In the genomic region with DNA sequence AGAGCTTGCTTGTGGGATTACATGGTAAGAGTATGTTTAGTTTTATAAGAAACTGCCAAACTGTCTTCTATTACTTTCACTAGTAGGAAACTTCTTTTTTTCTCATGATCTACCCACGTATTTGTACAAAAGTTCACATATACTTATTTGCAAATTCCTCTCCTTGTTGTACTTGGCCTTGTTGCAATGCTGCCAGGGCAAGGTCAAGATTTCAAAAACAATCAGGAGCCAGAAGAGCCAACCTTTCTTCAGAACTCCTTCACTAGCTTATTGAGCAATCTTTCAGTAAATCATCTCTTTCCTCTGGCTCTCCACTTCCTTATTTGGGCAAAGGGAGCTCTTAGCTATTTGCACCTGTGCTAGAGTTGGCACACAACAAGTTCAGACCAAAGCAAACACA, we compare ENCODE assay signal across 8 cellular contexts. TPM values are rescaled to one million over a fixed set of nuclear protein-coding genes. Genes with fewer than 3 reads are reported as not detected.
DNase-seq lines count a peak whose midpoint lies in the region; ATAC-seq, FAIRE-seq and TF ChIP-seq lines count a peak whose summit lies in the region.

No MANE protein-coding gene starts in this region.

- H3K4me3 ChIP-seq in A549 (no peak overlapping the region), foreskin fibroblast (ENCODE audit: low read depth in 1 of 2, low read length in 2 of 2) (no peak overlapping the region)
- H3K4me3 ChIP-seq in CD8-positive, alpha-beta T cell (ENCODE audit: low read depth, low read length), result no peak overlapping the region
- H3K4me3 ChIP-seq in CD4-positive, alpha-beta memory T cell (ENCODE audit: low read length in 2 of 2), result no peak overlapping the region

- H3K36me3 ChIP-seq in CD8-positive, alpha-beta T cell (ENCODE audit: insufficient read depth, low read length), result no peaks in the 10 kb centered on the region
- H3K36me3 ChIP-seq in CD4-positive, alpha-beta memory T cell (ENCODE audit: insufficient read depth, low read length), result no peaks in the 10 kb centered on the region

- DNase-seq in A549 (ENCODE audit: low read depth in 1 of 2, low spot score in 1 of 2), result peak in 1 of 2 experiments; percentile 25
- peak; percentile 72 to 84 for DNase-seq in NOMO-1 (lab: John Stamatoyannopoulos, UW; ENCODE audit: unreplicated experiment in 2 of 2)
- peak; percentile 77 to 88 for DNase-seq in foreskin fibroblast
- no peak for DNase-seq in CD8-positive, alpha-beta T cell
- DNase-seq in CD4-positive, alpha-beta memory T cell, result no peak
- DNase-seq in ureter (ENCODE audit: low spot score), result no peak

- peak overlapping the region; percentile 42; the same call in 2 of the 3 replicates for H3K4me2 ChIP-seq in A549

- no peak overlapping the region for H3K27ac Mint-ChIP-seq in CD8-positive, alpha-beta T cell
- no peak overlapping the region for H3K27ac Mint-ChIP-seq in CD4-positive, alpha-beta memory T cell

- no peak for TF ChIP-seq POLR2A in A549 (IDR thresholded peaks at IDR 0.05; ENCODE audit: low read length)

- TF ChIP-seq CTCF in A549 (IDR thresholded peaks at IDR 0.05) (no peak), foreskin fibroblast (IDR thresholded peaks at IDR 0.05; ENCODE audit: low read depth, low read length) (no peak)
- TF ChIP-seq CTCF in CD8-positive, alpha-beta T cell (IDR thresholded peaks at IDR 0.05), result no peak

- H3K27me3 Mint-ChIP-seq in CD8-positive, alpha-beta T cell (ENCODE audit: low read depth), result no peaks in the 10 kb centered on the region
- H3K27me3 Mint-ChIP-seq in CD4-positive, alpha-beta memory T cell, result peaks cover 0 to 5% of the 10 kb centered on the region in 2 donors

- WGBS in A549 (ENCODE audit: missing lambda C conversion rate), result 4% methylated on average over 1 of the region's 1 CpG

- TF ChIP-seq RAD21 in A549 (conservative IDR thresholded peaks at IDR 0.05 in 1 of 2, IDR thresholded peaks at IDR 0.05 in 1 of 2), result no peak

- POLR2A ChIA-PET in A549 (lab: Yijun Ruan, JAX), result no interaction called here
- POLR2A ChIA-PET in CD8-positive, alpha-beta T cell (lab: Charles Lee), result interaction anchor here (1.4 to 2.2 kb wide), 2 partner anchors 9 to 13 kb away, joined by 9 to 10 read pairs; partner anchors contain the start of gene SRSF8
- POLR2A ChIA-PET in CD4-positive, alpha-beta memory T cell (lab: Charles Lee; ENCODE audit: partially characterized antibody), result interaction anchor here (2.9 to 13.9 kb wide), 2 partner anchors 9 to 16 kb away, joined by 16 to 376 read pairs; partner anchors contain the start of genes ENDOD1 and SRSF8

- H3K9me3 Mint-ChIP-seq in CD8-positive, alpha-beta T cell, result no peaks in the 10 kb centered on the region
- H3K9me3 Mint-ChIP-seq in CD4-positive, alpha-beta memory T cell, result no peaks in the 10 kb centered on the region

- no peak for FAIRE-seq in A549 (lab: Jason Lieb, UNC)

- peaks cover 2% of the 10 kb centered on the region for H3K36me3 Mint-ChIP-seq in CD8-positive, alpha-beta T cell
- no peaks in the 10 kb centered on the region for H3K36me3 Mint-ChIP-seq in CD4-positive, alpha-beta memory T cell

- CTCF ChIA-PET in A549 (lab: Yijun Ruan, JAX), result interaction anchor here (1.1 to 1.8 kb wide), 2 partner anchors 75 to 1318 kb away, joined by 3 to 4 read pairs; no protein-coding TSS in a partner anchor
- CTCF ChIA-PET in CD8-positive, alpha-beta T cell (lab: Charles Lee), result interaction anchor here (1.2 to 1.3 kb wide), 3 partner anchors 8 to 629 kb away, joined by 3 to 4 read pairs (median 3); no protein-coding TSS in a partner anchor
- CTCF ChIA-PET in CD4-positive, alpha-beta memory T cell (lab: Charles Lee; ENCODE audit: partially characterized antibody), result interaction anchor here (1.0 to 1.3 kb wide), 3 partner anchors 10 to 17 kb away, joined by 3 to 4 read pairs (median 3); partner anchors contain the start of gene SRSF8

- H3K27ac ChIP-seq in A549, result no peak overlapping the region
- H3K27ac ChIP-seq in CD8-positive, alpha-beta T cell (ENCODE audit: low read depth, low read length), result no peak overlapping the region
- no peak overlapping the region for H3K27ac ChIP-seq in CD4-positive, alpha-beta memory T cell (ENCODE audit: low read depth, low read length)

- ATAC-seq in A549, result no peak
- ATAC-seq in GM21447 (IDR thresholded peaks at IDR 0.05; ENCODE audit: unreplicated experiment), result peak; percentile 77
- no peak for ATAC-seq in HG03520 (IDR thresholded peaks at IDR 0.05; ENCODE audit: unreplicated experiment)
- ATAC-seq in CD8-positive, alpha-beta T cell, result no peak

- H3K4me1 ChIP-seq in A549, result peaks cover 6% of the 10 kb centered on the region; the same call in 1 of the 3 replicates
- H3K4me1 ChIP-seq in CD8-positive, alpha-beta T cell (ENCODE audit: insufficient read depth, low read length), result no peaks in the 10 kb centered on the region
- H3K4me1 ChIP-seq in CD4-positive, alpha-beta memory T cell (ENCODE audit: insufficient read depth, low read length), result peaks cover under 1% of the 10 kb centered on the region

- H3K4me1 Mint-ChIP-seq in CD8-positive, alpha-beta T cell (ENCODE audit: low read depth), result peaks cover 5% of the 10 kb centered on the region
- H3K4me1 Mint-ChIP-seq in CD4-positive, alpha-beta memory T cell, result peaks cover 5 to 13% (median 12%) of the 10 kb centered on the region in 4 donors

- no peaks in the 10 kb centered on the region for H3K9me3 ChIP-seq in A549
- H3K9me3 ChIP-seq in CD8-positive, alpha-beta T cell (ENCODE audit: low read length), result no peaks in the 10 kb centered on the region
- no peaks in the 10 kb centered on the region for H3K9me3 ChIP-seq in CD4-positive, alpha-beta memory T cell (ENCODE audit: control insufficient read depth in 1 of 2, low read length in 2 of 2)

- no peaks in the 10 kb centered on the region for H3K27me3 ChIP-seq in CD8-positive, alpha-beta T cell (ENCODE audit: insufficient read depth, low read length)
- no peaks in the 10 kb centered on the region for H3K27me3 ChIP-seq in CD4-positive, alpha-beta memory T cell (ENCODE audit: insufficient read depth, low read length)

- H3K4me3 Mint-ChIP-seq in CD8-positive, alpha-beta T cell, result no peak overlapping the region
- no peak overlapping the region for H3K4me3 Mint-ChIP-seq in CD4-positive, alpha-beta memory T cell

- TF ChIP-seq EP300 in A549 (IDR thresholded peaks at IDR 0.05), result no peak

- intact Hi-C loops in CD8-positive, alpha-beta T cell (cut with DNase I, micrococcal nuclease), result loop anchor here in 1 of 2 experiments (10.0 kb wide), 1 partner anchor 1348 kb away; no protein-coding TSS in a partner anchor
- intact Hi-C loops in CD4-positive, alpha-beta memory T cell (cut with micrococcal nuclease), result no loop called here

TF ChIP-seq in A549, 52 proteins besides CTCF, POLR2A, EP300 and RAD21 (continues in another document):
- no peak for TF ChIP-seq BCL3 (IDR thresholded peaks at IDR 0.05)
- no peak for TF ChIP-seq CBX8 (IDR thresholded peaks at IDR 0.05)
- no peak for TF ChIP-seq FOSL2 (IDR thresholded peaks at IDR 0.05)
- no peak for TF ChIP-seq FOSL2 (CRISPR knock-in tag; IDR thresholded peaks at IDR 0.05)
- no peak for TF ChIP-seq ESRRA (IDR thresholded peaks at IDR 0.05; ENCODE audit: borderline replicate concordance, low read length)
- TF ChIP-seq CEBPB (IDR thresholded peaks at IDR 0.05), result peak in 1 of 2 experiments; percentile 34; a peak in 1 of 4 replicates

RNA-seq across cellular contexts. Expression of gene SRSF8, which starts 9.7 kb away (rescaled TPM):
- polyA plus RNA-seq in A549 (2011; rRNA removed) (27.6 and 30.2 TPM in 2 replicates), A549 (2017; fragmentation: RNase III; extraction: RNeasy Plus Mini Kit Qiagen cat#74134 plus additional on column Dnase treatment) (15.1 to 16.7 TPM (median 15.5 TPM) in 3 replicates)
- 11.8 and 13.9 TPM in 2 replicates for polyA plus RNA-seq in A549 (2012; cell fraction: cytosol; rRNA removed)
- polyA plus RNA-seq in A549 (2012; cell fraction: nucleus; rRNA removed), result 7.3 and 8.0 TPM in 2 replicates
- 7.6 and 13.2 TPM in 2 replicates for polyA minus RNA-seq in A549 (2011; rRNA and poly(A)+ RNA removed)
- total RNA-seq in CD8-positive, alpha-beta T cell, result 10 to 100 TPM; 51.8 to 53.8 TPM
- 100 to 1,000 TPM; 107 to 117 TPM for total RNA-seq in CD4-positive, alpha-beta memory T cell
- polyA plus RNA-seq in CD4-positive, alpha-beta memory T cell, result 100 to 1,000 TPM; 104 to 147 TPM
- 58.0 TPM for total RNA-seq in ureter

RNA-seq across cellular contexts. Expression of gene ENDOD1, which starts 13.2 kb away (rescaled TPM):
- 8.1 and 8.3 TPM in 2 replicates for polyA plus RNA-seq in A549 (2011; rRNA removed)
- 3.3 and 4.0 TPM in 2 replicates for polyA plus RNA-seq in A549 (2012; cell fraction: cytosol; rRNA removed)
- 2.9 and 3.1 TPM in 2 replicates for polyA plus RNA-seq in A549 (2012; cell fraction: nucleus; rRNA removed)
- 8.0 to 8.8 TPM (median 8.6 TPM) in 3 replicates for polyA plus RNA-seq in A549 (2017; fragmentation: RNase III; extraction: RNeasy Plus Mini Kit Qiagen cat#74134 plus additional on column Dnase treatment)
- 7.4 and 7.6 TPM in 2 replicates for polyA minus RNA-seq in A549 (2011; rRNA and poly(A)+ RNA removed)
- 1 to 10 TPM; 5.6 to 5.9 TPM for total RNA-seq in CD8-positive, alpha-beta T cell
- 10 to 100 TPM; 12.8 to 13.3 TPM for total RNA-seq in CD4-positive, alpha-beta memory T cell
- 10 to 100 TPM in 1 of 2 donors, 1 to 10 TPM in 1; 7.2 to 10.3 TPM for polyA plus RNA-seq in CD4-positive, alpha-beta memory T cell
- 36.7 TPM for total RNA-seq in ureter

RNA-seq across cellular contexts. Expression of gene KDM4F, which starts 27.2 kb away (rescaled TPM):
- polyA plus RNA-seq in A549 (2011; rRNA removed), result not detected in 2 replicates
- not detected in 2 replicates for polyA plus RNA-seq in A549 (2012; cell fraction: cytosol; rRNA removed)
- not detected in 2 replicates for polyA plus RNA-seq in A549 (2012; cell fraction: nucleus; rRNA removed)
- not detected in 3 replicates for polyA plus RNA-seq in A549 (2017; fragmentation: RNase III; extraction: RNeasy Plus Mini Kit Qiagen cat#74134 plus additional on column Dnase treatment)
- not detected in 2 replicates for polyA minus RNA-seq in A549 (2011; rRNA and poly(A)+ RNA removed)
- total RNA-seq in CD8-positive, alpha-beta T cell, result not detected
- total RNA-seq in CD4-positive, alpha-beta memory T cell, result not detected
- not detected for polyA plus RNA-seq in CD4-positive, alpha-beta memory T cell
- total RNA-seq in ureter, result not detected

RNA-seq across cellular contexts. Expression of gene KDM4E, which starts 51.4 kb away (rescaled TPM):
- polyA plus RNA-seq in A549 (2011; rRNA removed) (not detected in 2 replicates), A549 (2017; fragmentation: RNase III; extraction: RNeasy Plus Mini Kit Qiagen cat#74134 plus additional on column Dnase treatment) (not detected in 3 replicates)
- not detected in 2 replicates for polyA plus RNA-seq in A549 (2012; cell fraction: cytosol; rRNA removed)
- polyA plus RNA-seq in A549 (2012; cell fraction: nucleus; rRNA removed), result not detected in 2 replicates
- polyA minus RNA-seq in A549 (2011; rRNA and poly(A)+ RNA removed), result not detected in 2 replicates
- not detected for total RNA-seq in CD8-positive, alpha-beta T cell
- not detected for total RNA-seq in CD4-positive, alpha-beta memory T cell
- polyA plus RNA-seq in CD4-positive, alpha-beta memory T cell, result not detected
- total RNA-seq in ureter, result not detected

Comparison
In these comparisons a context has a peak if more than half of its experiments do, and no peak if none do; other contexts are left out.
1. DNase-seq: peak in NOMO-1 (2 of 2) and foreskin fibroblast (2 of 2); none in CD8-positive, alpha-beta T cell (0 of 7), CD4-positive, alpha-beta memory T cell (0 of 5) and ureter (single experiment).